ENCODE assay signal across 30 cellular contexts in genomic region chrX:68112321-68112720, GRCh38.
A peak's percentile ranks its signal among the peaks of the same experiment; 100 is the strongest.
DNase-seq lines count a peak whose midpoint lies in the region; ATAC-seq, FAIRE-seq and TF ChIP-seq lines count a peak whose summit lies in the region.
"Had no signal": no experiment of that assay in that cellular context is flagged by ENCODE, and none has a peak within 500 bp of the region (broad histone marks: within the 10 kb centered on the region; RNA-seq: fewer than 3 reads in every experiment).

No MANE protein-coding gene starts in this region.

- 24% methylated on average over 3 of the region's 3 CpGs for WGBS in mammary epithelial cell (ENCODE audit: low coverage, missing lambda C conversion rate)

- H3K4me2 ChIP-seq in mammary epithelial cell (ENCODE audit: insufficient read depth, low read depth, low read length) = no peak overlapping the region
- H3K4me2 ChIP-seq: SK-N-SH had no signal

- H3K27ac Mint-ChIP-seq in MCF 10A (ENCODE audit: low read depth, unreplicated experiment) = no peak overlapping the region
- H3K27ac Mint-ChIP-seq: activated T-helper 1 cell treated with anti-CD3 and anti-CD28 coated beads, Interleukin-12 subunit alpha, Interleukin-12 subunit beta, Interleukin-2, Interleukin-4 antibody, amounts not matched to agents 30 ng/mL and 10 ng/mL and 1 ng/mL, durations not matched to agents 14 hours and 24 hours and 36 hours; CD8-positive, alpha-beta T cell; T-helper 2 cell treated with Interferon-gamma antibody and Interleukin-4, amounts not matched to agents 5 μg/mL and 100 μg/mL, for 36 hours had no signal

- H3K36me3 ChIP-seq in mammary epithelial cell (ENCODE audit: insufficient read depth, low read length) = no peaks in the 10 kb centered on the region

- no TSS peak for BruUV-seq in mammary epithelial cell (replicated peaks; lab: Mats Ljungman, UMichigan)
- no TSS peak for BruUV-seq in MCF 10A (replicated peaks; lab: Mats Ljungman, UMichigan)

- no peak overlapping the region for H3K4me3 Mint-ChIP-seq in MCF 10A (ENCODE audit: unreplicated experiment)
- H3K4me3 Mint-ChIP-seq: activated T-helper 1 cell treated with anti-CD3 and anti-CD28 coated beads, Interleukin-12 subunit alpha, Interleukin-12 subunit beta, Interleukin-2, Interleukin-4 antibody, amounts not matched to agents 30 ng/mL and 10 ng/mL and 1 ng/mL, durations not matched to agents 14 hours and 24 hours and 36 hours; CD8-positive, alpha-beta T cell; T-helper 2 cell treated with Interferon-gamma antibody and Interleukin-4, amounts not matched to agents 5 μg/mL and 100 μg/mL, for 36 hours had no signal

- in situ Hi-C loops in mammary epithelial cell (cut with MboI; ENCODE audit: low sequenced_read_pairs in 2 of 2) = no loop called here

- H2AFZ ChIP-seq in mammary epithelial cell (ENCODE audit: low read depth, low read length) = no peak overlapping the region

- no peaks in the 10 kb centered on the region for H3K36me3 Mint-ChIP-seq in MCF 10A (ENCODE audit: insufficient read depth, unreplicated experiment)
- H3K36me3 Mint-ChIP-seq: CD8-positive, alpha-beta T cell had no signal

- peaks cover 6% of the 10 kb centered on the region for H3K4me1 Mint-ChIP-seq in MCF 10A (ENCODE audit: insufficient read depth, unreplicated experiment)

- no peaks in the 10 kb centered on the region for H3K27me3 Mint-ChIP-seq in MCF 10A (ENCODE audit: insufficient read depth, unreplicated experiment)

- H3K9me3 ChIP-seq in mammary epithelial cell (replicated peaks; ENCODE audit: insufficient read depth, low read length) = no peaks in the 10 kb centered on the region
- H3K9me3 ChIP-seq: lower lobe of right lung, psoas muscle, upper lobe of right lung had no signal

- no peaks in the 10 kb centered on the region for H3K27me3 ChIP-seq in mammary epithelial cell (ENCODE audit: insufficient read depth, low read length)
- H3K27me3 ChIP-seq: foreskin keratinocyte, upper lobe of right lung had no signal

- peaks cover 4% of the 10 kb centered on the region for H3K4me1 ChIP-seq in mammary epithelial cell (ENCODE audit: insufficient read depth, low read length)
- H3K4me1 ChIP-seq: foreskin keratinocyte, lower lobe of right lung, upper lobe of right lung had no signal

- POLR2A ChIA-PET in MCF 10A (lab: Yijun Ruan, JAX) = no interaction called here

- ATAC-seq in HG03097 (IDR thresholded peaks at IDR 0.05; ENCODE audit: low FRiP score, unreplicated experiment) = no peak
- ATAC-seq: CD8-positive, alpha-beta T cell; foreskin keratinocyte; lower lobe of right lung; psoas muscle; upper lobe of right lung had no signal

- no peak for FAIRE-seq in urothelium cell line (lab: Jason Lieb, UNC)
- FAIRE-seq: G401.6 had no signal

- H3K27ac ChIP-seq in mammary epithelial cell (ENCODE audit: insufficient read depth, low read depth, low read length) = no peak overlapping the region
- H3K27ac ChIP-seq: 22Rv1, foreskin keratinocyte, lower lobe of right lung, psoas muscle, upper lobe of right lung had no signal

- peak; percentile 67 for DNase-seq in mammary epithelial cell
- DNase-seq in MCF 10A (ENCODE audit: unreplicated experiment) = no peak
- DNase-seq in astrocyte of the hippocampus (ENCODE audit: low read depth, low spot score) = peak; percentile 40
- peak; percentile 13 for DNase-seq in iPS-NIHi11 (ENCODE audit: low spot score)
- peak; percentile 32 for DNase-seq in urothelium cell line (ENCODE audit: low spot score)
- DNase-seq in NCI-H748 treated with DMSO at 0.1 percent for 48 hours (lab: John Stamatoyannopoulos, UW) = no peak
- no peak for DNase-seq in cortex of kidney (lab: John Stamatoyannopoulos, UW)
- DNase-seq: activated naive CD4-positive, alpha-beta T cell treated with anti-CD3 and anti-CD28 coated beads, Interleukin-2, amount 50 U/mL, for 16 hours; AML-193; CD8-positive, alpha-beta T cell; DMS153; foreskin keratinocyte; GOT3; islet precursor cell; Kasumi-1; lower lobe of right lung; NCI-H1092; NCI-H187; NCI-H2171 treated with DMSO at 0.1 percent for 48 hours; NCI-H524; psoas muscle; SK-N-SH; stimulated activated CD4-positive, alpha-beta T cell treated with anti-CD3 and anti-CD28 coated beads, Interleukin-1b, Interleukin-23, amount 100 ng/mL, for 48 hours; upper lobe of right lung had no signal

- H4K20me1 ChIP-seq in mammary epithelial cell (ENCODE audit: insufficient read depth, low read length) = no peaks in the 10 kb centered on the region

- no peaks in the 10 kb centered on the region for H3K79me2 ChIP-seq in mammary epithelial cell (ENCODE audit: insufficient read depth, low read length)

- dilution Hi-C loops in mammary epithelial cell (cut with HindIII; ENCODE audit: low sequenced_read_pairs) = no loop called here

- TF ChIP-seq CTCF in mammary epithelial cell (conservative IDR thresholded peaks at IDR 0.05 in 1 of 2, IDR thresholded peaks at IDR 0.05 in 1 of 2; ENCODE audit: extremely low read depth in 1 of 2, insufficient read depth in 1 of 2, low read depth in 1 of 2, low read length in 2 of 2) (no peak), MCF 10A (IDR thresholded peaks at IDR 0.05; ENCODE audit: unreplicated experiment) (no peak)

- CTCF ChIA-PET in mammary epithelial cell (lab: Charles Lee; ENCODE audit: low non-redundant PET) = no interaction called here
- CTCF ChIA-PET in MCF 10A (lab: Yijun Ruan, JAX) = no interaction called here

- H3K9ac ChIP-seq in mammary epithelial cell (ENCODE audit: insufficient read depth, low read length) = no peak overlapping the region
- H3K9ac ChIP-seq: SK-N-SH had no signal

- no peaks in the 10 kb centered on the region for H3K9me3 Mint-ChIP-seq in MCF 10A (ENCODE audit: unreplicated experiment)
- H3K9me3 Mint-ChIP-seq: activated T-helper 1 cell treated with anti-CD3 and anti-CD28 coated beads, Interleukin-12 subunit alpha, Interleukin-12 subunit beta, Interleukin-2, Interleukin-4 antibody, amounts not matched to agents 30 ng/mL and 10 ng/mL and 1 ng/mL, durations not matched to agents 14 hours and 24 hours and 36 hours; CD8-positive, alpha-beta T cell; T-helper 2 cell treated with Interferon-gamma antibody and Interleukin-4, amounts not matched to agents 5 μg/mL and 100 μg/mL, for 36 hours had no signal

- no peak overlapping the region for H3K4me3 ChIP-seq in mammary epithelial cell (replicated peaks in 1 of 3; ENCODE audit: insufficient read depth in 1 of 3, low read depth in 2 of 3, low read length in 3 of 3)
- H3K4me3 ChIP-seq: lower lobe of right lung, psoas muscle, skin epidermis, upper lobe of right lung had no signal

- intact Hi-C loops in mammary epithelial cell (cut with micrococcal nuclease) (no loop called here), MCF 10A (cut with micrococcal nuclease) (no loop called here)

Comparison
In these comparisons a context has a peak if more than half of its experiments do, and no peak if none do; other contexts are left out.
1. DNase-seq: peak in mammary epithelial cell (single experiment), astrocyte of the hippocampus (single experiment), iPS-NIHi11 (single experiment) and urothelium cell line (single experiment); none in MCF 10A (single experiment), NCI-H748 treated with DMSO at 0.1 percent for 48 hours (single experiment) and cortex of kidney (single experiment).